ENCODE assay signal across 21 cellular contexts in the genomic region with DNA sequence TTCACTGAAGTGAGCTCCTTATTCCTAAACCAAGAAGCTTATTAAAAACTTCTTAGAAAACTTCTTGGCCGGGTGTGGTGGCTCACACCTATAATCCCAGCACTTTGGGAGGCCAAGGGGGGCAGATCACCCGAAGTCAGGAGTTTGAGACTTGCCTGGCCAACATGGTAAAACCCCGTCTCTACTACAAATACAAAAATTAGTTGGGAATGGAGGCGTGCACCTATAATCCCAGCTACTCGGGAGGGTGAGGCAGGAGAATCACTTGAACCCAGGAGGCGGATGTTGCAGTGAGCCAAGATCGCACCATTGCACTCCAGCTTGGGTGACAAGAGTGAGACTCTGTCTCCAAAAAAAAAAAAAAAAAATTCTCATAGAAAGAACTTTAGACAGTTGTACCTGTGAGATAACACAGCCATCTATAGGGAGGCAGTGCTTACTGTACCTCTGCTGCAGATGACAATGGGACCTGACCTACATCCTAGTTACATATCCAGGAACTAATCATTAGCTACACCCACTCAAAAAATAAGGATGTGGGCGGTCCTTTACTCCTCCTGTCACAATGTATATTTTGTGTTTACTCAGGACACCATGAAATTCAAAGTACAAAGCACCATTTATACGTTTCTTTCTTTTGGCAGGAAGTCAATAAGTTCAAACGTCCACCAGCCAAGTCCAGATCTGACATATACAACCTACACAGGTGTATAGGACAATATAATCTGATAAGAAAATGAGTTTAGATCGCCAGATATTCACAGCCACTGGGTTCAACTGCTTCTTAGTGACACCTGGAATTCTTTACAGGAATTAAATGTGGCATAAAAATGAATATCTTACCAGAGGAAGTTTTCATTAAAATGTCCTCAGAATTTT. TPM values are rescaled to one million over a fixed set of nuclear protein-coding genes. Genes with fewer than 3 reads are reported as not detected.
A peak's percentile ranks its signal among the peaks of the same experiment; 100 is the strongest.
DNase-seq lines count a peak whose midpoint lies in the region; FAIRE-seq and TF ChIP-seq lines count a peak whose summit lies in the region.
"Had no signal": no experiment of that assay in that cellular context is flagged by ENCODE, and none has a peak within 500 bp of the region (broad histone marks: within the 10 kb centered on the region; RNA-seq: fewer than 3 reads in every experiment).

No MANE protein-coding gene starts in this region.

- in situ Hi-C loops in transverse colon (cut with MboI; ENCODE audit: low pct_ligation_motif_present in 1 of 4, low pct_unique_long_range_greater_than_20kb in 1 of 4, low sequenced_read_pairs in 3 of 4): no loop called here

- intact Hi-C loops in transverse colon (cut with DNase I; ENCODE audit: low total_unique reads): no loop called here

- TF ChIP-seq CTCF in LNCaP clone FGC (IDR thresholded peaks at IDR 0.05; ENCODE audit: control insufficient read depth, extremely low read depth, insufficient read depth) (peak; percentile 41), transverse colon (IDR thresholded peaks at IDR 0.05) (peak in 1 of 5 experiments; percentile 7), nephron progenitor cell (IDR thresholded peaks at IDR 0.05) (no peak)

- peaks cover 20% of the 10 kb centered on the region for H3K4me1 Mint-ChIP-seq in nephron progenitor cell

- H3K27ac ChIP-seq in transverse colon: peak overlapping the region; percentile 41 to 76 (median 59)
- H3K27ac ChIP-seq: BLaER1 treated with 17β-estradiol and CSF1 and Interleukin-3, amounts not matched to agents 10 nM and 100 nM had no signal

- H3K4me3 ChIP-seq in LNCaP clone FGC (ENCODE audit: low read depth, low read length) (no peak overlapping the region), transverse colon (no peak overlapping the region)
- H3K4me3 ChIP-seq: BLaER1 treated with 17β-estradiol and CSF1 and Interleukin-3, amounts not matched to agents 10 nM and 100 nM; HAP-1 had no signal

- H3K27me3 ChIP-seq in transverse colon: no peaks in the 10 kb centered on the region
- H3K27me3 ChIP-seq: BLaER1 treated with 17β-estradiol and CSF1 and Interleukin-3, amounts not matched to agents 10 nM and 100 nM had no signal

- H3K27me3 Mint-ChIP-seq in nephron progenitor cell (ENCODE audit: low read depth, poor library complexity): no peaks in the 10 kb centered on the region

- DNase-seq in NCI-H748 (lab: John Stamatoyannopoulos, UW; ENCODE audit: unreplicated experiment): peak; percentile 41
- DNase-seq in NCI-H748 treated with DMSO at 0.1 percent for 48 hours (lab: John Stamatoyannopoulos, UW): no peak
- DNase-seq in LNCaP clone FGC (ENCODE audit: low read depth): peak; percentile 58
- no peak for DNase-seq in transverse colon
- no peak for DNase-seq in CD1c-positive myeloid dendritic cell (ENCODE audit: extremely low spot score)
- no peak for DNase-seq in nephron progenitor cell
- DNase-seq in retina: no peak
- DNase-seq: COR-L47, DMS79 treated with DMSO at 0.1 percent for 48 hours, NCI-H1436, NCI-H2029 treated with DMSO at 0.1 percent for 48 hours, NCI-H2227 treated with DMSO at 0.1 percent for 48 hours, NCI-H524 treated with DMSO at 0.1 percent for 48 hours, RPMI8226, SIG-M5 had no signal

- peaks cover 12% of the 10 kb centered on the region for H3K36me3 Mint-ChIP-seq in nephron progenitor cell (ENCODE audit: low read depth)

- FAIRE-seq in endometrium (lab: Jason Lieb, UNC): peak; percentile 33
- FAIRE-seq: A204.1, HTR-8/SVneo had no signal

- peaks cover 0 to 27% (median 10%) of the 10 kb centered on the region in 4 donors for H3K4me1 ChIP-seq in transverse colon
- H3K4me1 ChIP-seq: BLaER1 treated with 17β-estradiol and CSF1 and Interleukin-3, amounts not matched to agents 10 nM and 100 nM; HAP-1 had no signal

- H3K27ac Mint-ChIP-seq in nephron progenitor cell: no peak overlapping the region

- no peaks in the 10 kb centered on the region for H3K9me3 ChIP-seq in transverse colon

- H3K36me3 ChIP-seq in transverse colon: no peaks in the 10 kb centered on the region
- H3K36me3 ChIP-seq: BLaER1 treated with 17β-estradiol and CSF1 and Interleukin-3, amounts not matched to agents 10 nM and 100 nM; HAP-1 had no signal

- TF ChIP-seq POLR2A in transverse colon (IDR thresholded peaks at IDR 0.05): no peak

- peaks cover 13% of the 10 kb centered on the region for H3K9me3 Mint-ChIP-seq in nephron progenitor cell

- H3K4me3 Mint-ChIP-seq in nephron progenitor cell: no peak overlapping the region

- WGBS in transverse colon (ENCODE audit: low coverage in 1 of 2), 2 donors: 37 to 50% methylated on average over 7 to 11 of the region's 11 CpGs

- TF ChIP-seq EP300 in transverse colon (IDR thresholded peaks at IDR 0.05; ENCODE audit: low read depth): no peak

RNA-seq across cellular contexts. Expression of gene STXBP6, which starts 14.9 kb away (rescaled TPM):
- total RNA-seq in transverse colon: 10 to 100 TPM in 2 of 4 donors, 1 to 10 TPM in 2; 7.1 to 16.8 (median 8.9) TPM
- total RNA-seq: G401 had no signal

Comparison
In these comparisons a context has a peak if more than half of its experiments do, and no peak if none do; other contexts are left out.
1. DNase-seq: peak in NCI-H748 (single experiment) and LNCaP clone FGC (single experiment); none in NCI-H748 treated with DMSO at 0.1 percent for 48 hours (single experiment), transverse colon (single experiment), CD1c-positive myeloid dendritic cell (single experiment), nephron progenitor cell (single experiment) and retina (single experiment).